In the genomic region with DNA sequence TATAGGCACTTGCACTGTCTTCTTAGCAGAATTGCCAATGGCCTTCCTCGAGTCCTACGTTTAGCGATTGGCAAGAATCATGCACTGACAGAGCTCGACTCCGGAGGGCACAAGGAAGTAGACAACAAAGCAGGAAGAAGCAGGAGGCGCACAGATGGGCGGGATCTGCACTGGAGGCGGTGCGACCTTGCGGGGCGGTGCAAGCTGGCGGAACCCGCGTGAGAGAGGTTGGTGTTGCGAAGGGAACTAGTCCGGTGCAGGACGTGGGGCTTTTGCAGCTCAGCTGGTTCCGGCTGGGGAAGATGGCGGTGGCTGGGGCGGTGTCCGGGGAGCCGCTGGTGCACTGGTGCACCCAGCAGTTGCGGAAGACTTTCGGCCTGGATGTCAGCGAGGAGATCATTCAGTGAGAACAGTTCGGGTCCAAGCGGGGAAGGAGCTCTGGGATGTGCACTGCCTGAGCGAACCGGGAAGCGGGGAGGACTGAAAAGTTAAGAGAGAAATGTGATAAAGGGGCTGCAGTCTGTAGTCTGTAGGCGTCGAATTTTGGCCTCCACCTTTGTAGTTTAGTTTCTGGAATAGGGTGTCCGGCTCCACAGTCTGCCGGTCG, we compare ENCODE assay signal across 8 cellular contexts. TPM values are rescaled to one million over a fixed set of nuclear protein-coding genes. Genes with fewer than 3 reads are reported as not detected.
DNase-seq lines count a peak whose midpoint lies in the region; TF ChIP-seq lines count a peak whose summit lies in the region.

TRIP4 (plus strand) TSS at position 275 of the 607 bp plus-strand sequence; CDS start at position 303, 28 bp downstream.

- H3K36me3 ChIP-seq in stomach smooth muscle (ENCODE audit: control insufficient read depth in 2 of 2, insufficient read depth in 2 of 2, low read length in 2 of 2): no peaks in the 10 kb centered on the region

- peaks cover 2% of the 10 kb centered on the region for H3K36me3 Mint-ChIP-seq in neural crest cell (ENCODE audit: low read depth)

- no peaks in the 10 kb centered on the region for H3K27me3 ChIP-seq in stomach smooth muscle (ENCODE audit: control insufficient read depth in 1 of 2, insufficient read depth in 2 of 2, low read length in 2 of 2)

- peaks cover 17% of the 10 kb centered on the region for H3K4me1 Mint-ChIP-seq in neural crest cell

- H3K27ac Mint-ChIP-seq in neural crest cell (ENCODE audit: unreplicated experiment): peak within 1 kb of the TSS; percentile 98

- no peaks in the 10 kb centered on the region for H3K9me3 Mint-ChIP-seq in neural crest cell

- no peak for TF ChIP-seq CTCF in foreskin fibroblast (IDR thresholded peaks at IDR 0.05; ENCODE audit: low read depth, low read length)
- TF ChIP-seq CTCF in neural crest cell (conservative IDR thresholded peaks at IDR 0.05): no peak

- H3K9ac ChIP-seq in stomach smooth muscle (ENCODE audit: low read length in 2 of 2): peak within 1 kb of the TSS; percentile 66 to 89

- H3K27me3 Mint-ChIP-seq in neural crest cell (ENCODE audit: low read depth): no peaks in the 10 kb centered on the region

- peak within 1 kb of the TSS; percentile 49 for H3K27ac ChIP-seq in stomach smooth muscle (ENCODE audit: low read length)

- H3K4me3 Mint-ChIP-seq in neural crest cell: peak within 1 kb of the TSS; percentile 98

- H3K4me1 ChIP-seq in stomach smooth muscle (ENCODE audit: control insufficient read depth, insufficient read depth, low read length): peaks cover 15% of the 10 kb centered on the region

- no peaks in the 10 kb centered on the region for H3K9me3 ChIP-seq in stomach smooth muscle (ENCODE audit: control insufficient read depth in 2 of 2, low read length in 2 of 2)

- H3K4me3 ChIP-seq in foreskin fibroblast (ENCODE audit: low read depth in 1 of 2, low read length in 2 of 2) (peak within 1 kb of the TSS; percentile 60 to 89), stomach smooth muscle (ENCODE audit: low read length in 2 of 2) (peak within 1 kb of the TSS; percentile 83 to 98)

- DNase-seq in EL (peak; percentile 97), H4 (ENCODE audit: low spot score) (peak; percentile 97), LoVo (ENCODE audit: low spot score) (peak; percentile 99), SIG-M5 (lab: John Stamatoyannopoulos, UW) (peak; percentile 87), activated gamma-delta T cell (lab: John Stamatoyannopoulos, UW) (peak; percentile 83), foreskin fibroblast (peak; percentile 96 to 98), neural crest cell (ENCODE audit: low read depth, low spot score) (peak; percentile 92)

RNA-seq across cellular contexts. Expression of gene TRIP4, which starts in this region (rescaled TPM):
- total RNA-seq in H4 (2014; rRNA removed; shearing (Covaris generic)): 4.8 and 6.1 TPM in 2 replicates
- 19.4 and 20.8 TPM in 2 replicates for total RNA-seq in neural crest cell

Comparison
In these comparisons a context has a peak if more than half of its experiments do, and no peak if none do; other contexts are left out.
1. Peak in every context shown above with its lines: DNase-seq, H3K4me3 ChIP-seq and H3K27ac ChIP-seq.